19 cellular contexts compared by ENCODE assay signal in genomic region chr3:151564261-151564660, GRCh38.
A peak's percentile ranks its signal among the peaks of the same experiment; 100 is the strongest.
DNase-seq lines count a peak whose midpoint lies in the region; ATAC-seq and TF ChIP-seq lines count a peak whose summit lies in the region.
"Had no signal": no experiment of that assay in that cellular context is flagged by ENCODE, and none has a peak within 500 bp of the region (broad histone marks: within the 10 kb centered on the region; RNA-seq: fewer than 3 reads in every experiment).

No MANE protein-coding gene starts in this region.

- H3K9ac ChIP-seq in SK-N-MC (ENCODE audit: insufficient read length) = no peak overlapping the region
- H3K9ac ChIP-seq in mesendoderm (ENCODE audit: low read length) = no peak overlapping the region
- H3K9ac ChIP-seq: BLaER1 treated with 17β-estradiol and CSF1 and Interleukin-3, amounts not matched to agents 10 nM and 100 nM had no signal

- H2BK120ac ChIP-seq in mesendoderm (ENCODE audit: low read depth, low read length) = peak overlapping the region; percentile 14

- no peak overlapping the region for H3K4me3 ChIP-seq in GM23338
- H3K4me3 ChIP-seq in SK-N-MC = peak overlapping the region; percentile 20; the same call in 1 of the 2 replicates
- no peak overlapping the region for H3K4me3 ChIP-seq in mesendoderm (ENCODE audit: low read length)
- H3K4me3 ChIP-seq: BLaER1 treated with 17β-estradiol and CSF1 and Interleukin-3, amounts not matched to agents 10 nM and 100 nM; GM12878; HAP-1 had no signal

- no peaks in the 10 kb centered on the region for H3F3A ChIP-seq in GM23338 (replicated peaks; ENCODE audit: low read depth)

- no peak overlapping the region for H3K4ac ChIP-seq in mesendoderm (ENCODE audit: low read depth, low read length)

- H3K4me3 Mint-ChIP-seq in GM23338 = no peak overlapping the region
- H3K4me3 Mint-ChIP-seq: B cell; CD14-positive monocyte; CD4-positive, alpha-beta T cell; CD8-positive, alpha-beta memory T cell; HFFc6 had no signal

- no peak overlapping the region for H4K8ac ChIP-seq in mesendoderm (ENCODE audit: low read depth, low read length)

- no peak for DNase-seq in GM23338 (ENCODE audit: low spot score)
- DNase-seq in SK-N-MC (ENCODE audit: low read depth, low spot score) = no peak
- no peak for DNase-seq in mesendoderm
- DNase-seq in NCI-H1694 (lab: John Stamatoyannopoulos, UW) = no peak
- DNase-seq in NCI-H446 (lab: John Stamatoyannopoulos, UW) = no peak
- DNase-seq: CD4-positive, alpha-beta T cell; CD8-positive, alpha-beta memory T cell; DMS 273 treated with DMSO at 0.1 percent for 48 hours; DMS79; EL; GDM1; GOT3; HFFc6 had no signal

- no peak for ATAC-seq in GM23338
- ATAC-seq in HG02852 (IDR thresholded peaks at IDR 0.05; ENCODE audit: unreplicated experiment) = no peak
- ATAC-seq: GM12878 had no signal

- H3K27ac Mint-ChIP-seq in GM23338 = no peak overlapping the region
- H3K27ac Mint-ChIP-seq: B cell; CD14-positive monocyte; CD4-positive, alpha-beta T cell; CD8-positive, alpha-beta memory T cell; HFFc6 had no signal

- H3K4me1 ChIP-seq in GM23338 (ENCODE audit: insufficient read depth) (peaks cover 24% of the 10 kb centered on the region), mesendoderm (ENCODE audit: control insufficient read depth, low read depth, low read length) (no peaks in the 10 kb centered on the region)

- H3K23ac ChIP-seq in mesendoderm (ENCODE audit: low read length) = no peak overlapping the region

- peaks cover 23% of the 10 kb centered on the region for H3K4me1 Mint-ChIP-seq in GM23338
- H3K4me1 Mint-ChIP-seq: B cell; CD8-positive, alpha-beta memory T cell had no signal

- no peaks in the 10 kb centered on the region for H3K36me3 ChIP-seq in GM23338 (ENCODE audit: insufficient read depth)
- no peaks in the 10 kb centered on the region for H3K36me3 ChIP-seq in SK-N-MC (ENCODE audit: insufficient read depth, low read length)
- no peaks in the 10 kb centered on the region for H3K36me3 ChIP-seq in mesendoderm (ENCODE audit: control insufficient read depth, insufficient read depth, low read length)
- H3K36me3 ChIP-seq: BLaER1 treated with 17β-estradiol and CSF1 and Interleukin-3, amounts not matched to agents 10 nM and 100 nM; HAP-1 had no signal

- H3K27me3 ChIP-seq in GM23338 (ENCODE audit: insufficient read depth) (no peaks in the 10 kb centered on the region), mesendoderm (ENCODE audit: insufficient read depth, low read length, poor library complexity) (no peaks in the 10 kb centered on the region)
- H3K27me3 ChIP-seq: BLaER1 treated with 17β-estradiol and CSF1 and Interleukin-3, amounts not matched to agents 10 nM and 100 nM had no signal

- WGBS in mesendoderm (ENCODE audit: extremely low coverage, insufficient coverage, low lambda C conversion rate) = no CpG with 5 or more reads among the region's 2 CpGs

- peak overlapping the region; percentile 49; the same call in 1 of the 2 replicates for H2AFZ ChIP-seq in GM23338

- no peak overlapping the region for H4K5ac ChIP-seq in mesendoderm (ENCODE audit: low read length)

- H3K4me2 ChIP-seq in GM23338 = no peak overlapping the region
- no peak overlapping the region for H3K4me2 ChIP-seq in mesendoderm (ENCODE audit: low read length)

- no peaks in the 10 kb centered on the region for H3K36me3 Mint-ChIP-seq in GM23338 (ENCODE audit: low read depth)
- H3K36me3 Mint-ChIP-seq: CD14-positive monocyte; CD8-positive, alpha-beta memory T cell had no signal

- H2AK5ac ChIP-seq in mesendoderm (ENCODE audit: low read length) = no peak overlapping the region

- H2BK5ac ChIP-seq in mesendoderm (ENCODE audit: low read length) = no peak overlapping the region

- no peaks in the 10 kb centered on the region for H4K20me1 ChIP-seq in GM23338 (replicated peaks; ENCODE audit: insufficient read depth)
- H4K20me1 ChIP-seq: BLaER1 treated with 17β-estradiol and CSF1 and Interleukin-3, amounts not matched to agents 10 nM and 100 nM had no signal

- no peaks in the 10 kb centered on the region for H3K79me2 ChIP-seq in GM23338 (replicated peaks; ENCODE audit: insufficient read depth)
- no peaks in the 10 kb centered on the region for H3K79me2 ChIP-seq in mesendoderm (ENCODE audit: control insufficient read depth, insufficient read depth, low read length)

- H3K9me3 ChIP-seq in SK-N-MC (ENCODE audit: low read depth, low read length) = no peaks in the 10 kb centered on the region
- H3K9me3 ChIP-seq: HAP-1 had no signal

- no peaks in the 10 kb centered on the region for H3K9me3 Mint-ChIP-seq in GM23338
- H3K9me3 Mint-ChIP-seq: CD4-positive, alpha-beta T cell; CD8-positive, alpha-beta memory T cell; HFFc6 had no signal

- H3K79me1 ChIP-seq in mesendoderm (ENCODE audit: low read length) = no peaks in the 10 kb centered on the region

- H3K27ac ChIP-seq in GM23338 (ENCODE audit: low read depth) (no peak overlapping the region), SK-N-MC (peak overlapping the region; percentile 85), mesendoderm (ENCODE audit: low read depth, low read length) (no peak overlapping the region)
- H3K27ac ChIP-seq: BLaER1 treated with 17β-estradiol and CSF1 and Interleukin-3, amounts not matched to agents 10 nM and 100 nM had no signal

- H3K9me2 ChIP-seq in GM23338 (ENCODE audit: insufficient read depth) = peaks cover 13% of the 10 kb centered on the region; the same call in 1 of the 2 replicates

- no peak overlapping the region for H3K18ac ChIP-seq in mesendoderm (ENCODE audit: low read length)

- peaks cover 7% of the 10 kb centered on the region for H3K27me3 Mint-ChIP-seq in GM23338 (ENCODE audit: insufficient read depth, low read depth, poor library complexity)
- H3K27me3 Mint-ChIP-seq: CD4-positive, alpha-beta T cell had no signal

- H2BK15ac ChIP-seq in mesendoderm (replicated peaks; ENCODE audit: low read depth) = no peak overlapping the region

- no peak overlapping the region for H3K56ac ChIP-seq in mesendoderm (ENCODE audit: low read length)

- TF ChIP-seq CTCF in GM23338 (conservative IDR thresholded peaks at IDR 0.05; ENCODE audit: low read depth in 2 of 2) = no peak

TF ChIP-seq in GM23338, 12 proteins besides CTCF, POLR2A, EP300 and RAD21 (continues in another document):
- no peak for TF ChIP-seq CREB1 (CRISPR knock-in tag; IDR thresholded peaks at IDR 0.05; ENCODE audit: low read depth)
- TF ChIP-seq REST (IDR thresholded peaks at IDR 0.05; ENCODE audit: unreplicated experiment) = no peak
- TF ChIP-seq EZH2phosphoT487 (IDR thresholded peaks at IDR 0.05; ENCODE audit: unreplicated experiment) = no peak
- no peak for TF ChIP-seq ZNF331 (CRISPR knock-in tag; IDR thresholded peaks at IDR 0.05; ENCODE audit: low read depth)
- TF ChIP-seq ZNF114 (CRISPR knock-in tag; IDR thresholded peaks at IDR 0.05) = no peak
- TF ChIP-seq ETS1 (IDR thresholded peaks at IDR 0.05) = no peak
- no peak for TF ChIP-seq POLR2AphosphoS5 (IDR thresholded peaks at IDR 0.05; ENCODE audit: low read depth)
